8 cellular contexts compared by ENCODE assay signal in the genomic region with DNA sequence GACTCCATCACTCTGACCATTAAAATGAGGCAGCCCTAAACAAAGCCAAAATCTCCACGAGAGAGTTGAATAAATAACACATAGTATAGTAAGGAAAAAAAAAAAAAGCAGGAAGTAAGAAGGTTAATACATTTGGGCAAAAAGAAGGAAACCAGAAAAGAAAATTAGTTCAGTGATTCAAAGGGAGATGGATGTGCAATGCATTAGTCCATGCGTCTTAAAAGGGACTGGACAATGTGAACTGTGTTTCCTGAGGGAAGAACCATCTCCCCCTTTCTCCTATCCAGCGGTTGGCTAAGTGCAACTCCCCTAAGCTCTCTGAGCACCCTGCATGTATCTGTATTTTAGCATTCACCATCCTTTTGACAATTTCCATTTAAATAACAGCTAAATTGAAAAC. TPM values are rescaled to one million over a fixed set of nuclear protein-coding genes. Genes with fewer than 3 reads are reported as not detected.
A peak's percentile ranks its signal among the peaks of the same experiment; 100 is the strongest.
DNase-seq lines count a peak whose midpoint lies in the region; ATAC-seq and TF ChIP-seq lines count a peak whose summit lies in the region.

No MANE protein-coding gene starts in this region.

- no peak for TF ChIP-seq EP300 in esophagus muscularis mucosa (IDR thresholded peaks at IDR 0.05)

- intact Hi-C loops in esophagus muscularis mucosa (cut with DNase I), result no loop called here

- TF ChIP-seq POLR2A in esophagus muscularis mucosa (IDR thresholded peaks at IDR 0.05; ENCODE audit: low read depth), result no peak

- H3K4me3 ChIP-seq in GM12864 (ENCODE audit: low read depth, low read length) (peak overlapping the region; percentile 78), RWPE2 (ENCODE audit: severe bottlenecking) (peak overlapping the region; percentile 72), esophagus muscularis mucosa (peak overlapping the region; percentile 79 to 94 (median 88))

- H3K4me1 ChIP-seq in RWPE2 (ENCODE audit: insufficient read depth, poor library complexity, severe bottlenecking), result peaks cover 12% of the 10 kb centered on the region
- peaks cover 23 to 48% (median 37%) of the 10 kb centered on the region in 4 donors for H3K4me1 ChIP-seq in esophagus muscularis mucosa

- no peak for ATAC-seq in RWPE2 (ENCODE audit: low read depth)

- WGBS in esophagus muscularis mucosa, result 50% methylated on average over 3 of the region's 3 CpGs

- TF ChIP-seq CTCF in GM12864 (IDR thresholded peaks at IDR 0.05; ENCODE audit: low read depth, low read length, missing control alignments), result no peak
- no peak for TF ChIP-seq CTCF in RWPE2 (IDR thresholded peaks at IDR 0.05; ENCODE audit: poor library complexity, severe bottlenecking)
- no peak for TF ChIP-seq CTCF in esophagus muscularis mucosa (IDR thresholded peaks at IDR 0.05)

- DNase-seq in GM12864 (ENCODE audit: low read depth) (no peak), RWPE2 (ENCODE audit: low spot score) (no peak), esophagus muscularis mucosa (ENCODE audit: extremely low spot score) (no peak), retina (peak; percentile 8), LoVo (ENCODE audit: low spot score) (no peak), NCI-H1436 (lab: John Stamatoyannopoulos, UW) (no peak), activated gamma-delta T cell treated with Interleukin-2 at 50 U/mL for 16 hours (no peak), HuH-7.5 (ENCODE audit: low spot score) (no peak)

- no peaks in the 10 kb centered on the region for H3K9me3 ChIP-seq in RWPE2 (ENCODE audit: severe bottlenecking)
- H3K9me3 ChIP-seq in esophagus muscularis mucosa, result no peaks in the 10 kb centered on the region

- H3K27ac ChIP-seq in RWPE2 (ENCODE audit: poor library complexity, severe bottlenecking), result peak overlapping the region; percentile 63
- peak overlapping the region; percentile 93 to 97 (median 95) for H3K27ac ChIP-seq in esophagus muscularis mucosa (replicated peaks in 1 of 4)

- H3K27me3 ChIP-seq in RWPE2 (ENCODE audit: insufficient read depth, poor library complexity, severe bottlenecking) (no peaks in the 10 kb centered on the region), esophagus muscularis mucosa (no peaks in the 10 kb centered on the region)

- H3K36me3 ChIP-seq in RWPE2 (ENCODE audit: low read depth) (peaks cover 52% of the 10 kb centered on the region), esophagus muscularis mucosa (peaks cover 19 to 49% (median 30%) of the 10 kb centered on the region in 4 donors)

RNA-seq across cellular contexts. Expression of gene ANKRA2, which starts 1.4 kb away (rescaled TPM):
- 10 to 100 TPM; 18.1 to 28.2 (median 23.0) TPM for total RNA-seq in esophagus muscularis mucosa

RNA-seq across cellular contexts. Expression of gene UTP15, which starts 1.5 kb away (rescaled TPM):
- 10 to 100 TPM in 2 of 4 donors, 1 to 10 TPM in 2; 7.0 to 18.1 (median 11.9) TPM for total RNA-seq in esophagus muscularis mucosa
